In the genomic region with DNA sequence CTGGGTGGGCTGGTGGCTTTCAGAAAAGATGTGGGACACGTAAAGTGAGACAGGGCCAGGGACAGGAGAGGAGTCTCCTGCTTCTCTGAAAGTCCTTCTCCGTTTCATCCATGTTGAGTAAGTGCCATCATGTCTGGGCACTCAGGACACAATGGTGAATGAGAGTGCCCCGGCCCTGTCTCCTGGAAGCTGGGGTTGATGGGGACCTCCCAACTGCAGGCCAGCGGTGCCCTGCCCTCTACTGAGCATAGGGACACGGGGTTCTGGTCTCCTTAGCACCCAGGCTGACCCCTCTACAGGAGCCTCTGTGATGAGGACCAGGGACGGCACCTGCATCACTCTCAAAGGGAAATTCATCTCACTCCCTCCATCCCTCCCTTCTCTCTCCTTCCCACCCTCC, we compare ENCODE assay signal across 28 cellular contexts.
"Had no signal": no experiment of that assay in that cellular context is flagged by ENCODE, and none has a peak within 500 bp of the region (broad histone marks: within the 10 kb centered on the region; RNA-seq: fewer than 3 reads in every experiment).

No MANE protein-coding gene starts in this region.

- H3K4me3 ChIP-seq: lower lobe of right lung, neural progenitor cell, ovary, prostate gland, spleen, suprapubic skin, thoracic aorta, tibial artery, upper lobe of right lung had no signal

- FAIRE-seq: keratinocyte, small intestine, urothelium cell line had no signal

- ATAC-seq: left cardiac atrium; left lobe of liver; lower lobe of right lung; natural killer cell; right cardiac atrium; sciatic nerve; stimulated activated effector memory CD8-positive, alpha-beta T cell treated with anti-CD3 and anti-CD28 coated beads, Interleukin-12 subunit alpha, Interleukin-12 subunit beta, amount 100 ng/mL, for 72 hours; upper lobe of right lung had no signal

- H3K27me3 ChIP-seq: neural progenitor cell, ovary, upper lobe of right lung had no signal

- H3K9me3 ChIP-seq: lower lobe of right lung, ovary, prostate gland, spleen, suprapubic skin, thoracic aorta, tibial artery, upper lobe of right lung had no signal

- H3K27ac ChIP-seq: lower lobe of right lung, neural progenitor cell, ovary, prostate gland, spleen, suprapubic skin, thoracic aorta, tibial artery, upper lobe of right lung had no signal

- DNase-seq: hippocampal formation; kidney glomerular epithelial cell; left cardiac atrium; lower lobe of right lung; mammary epithelial cell; mesenchymal stem cell; naive B cell; natural killer cell; nephron progenitor cell; ovary; retina; right cardiac atrium; small intestine; spleen; stimulated activated CD4-positive, alpha-beta T cell treated with anti-CD3 and anti-CD28 coated beads, Interleukin-4, amount 100 ng/mL, for 24 hours; stimulated activated naive CD4-positive, alpha-beta T cell; trophoblast cell; upper lobe of right lung had no signal

- H3K4me1 ChIP-seq: lower lobe of right lung, neural progenitor cell, prostate gland, spleen, suprapubic skin, tibial artery, upper lobe of right lung had no signal

- H3K36me3 ChIP-seq: lower lobe of right lung, neural progenitor cell, ovary, prostate gland, spleen, suprapubic skin, thoracic aorta, tibial artery, upper lobe of right lung had no signal
